ENCODE assay signal across 3 cellular contexts in the genomic region with DNA sequence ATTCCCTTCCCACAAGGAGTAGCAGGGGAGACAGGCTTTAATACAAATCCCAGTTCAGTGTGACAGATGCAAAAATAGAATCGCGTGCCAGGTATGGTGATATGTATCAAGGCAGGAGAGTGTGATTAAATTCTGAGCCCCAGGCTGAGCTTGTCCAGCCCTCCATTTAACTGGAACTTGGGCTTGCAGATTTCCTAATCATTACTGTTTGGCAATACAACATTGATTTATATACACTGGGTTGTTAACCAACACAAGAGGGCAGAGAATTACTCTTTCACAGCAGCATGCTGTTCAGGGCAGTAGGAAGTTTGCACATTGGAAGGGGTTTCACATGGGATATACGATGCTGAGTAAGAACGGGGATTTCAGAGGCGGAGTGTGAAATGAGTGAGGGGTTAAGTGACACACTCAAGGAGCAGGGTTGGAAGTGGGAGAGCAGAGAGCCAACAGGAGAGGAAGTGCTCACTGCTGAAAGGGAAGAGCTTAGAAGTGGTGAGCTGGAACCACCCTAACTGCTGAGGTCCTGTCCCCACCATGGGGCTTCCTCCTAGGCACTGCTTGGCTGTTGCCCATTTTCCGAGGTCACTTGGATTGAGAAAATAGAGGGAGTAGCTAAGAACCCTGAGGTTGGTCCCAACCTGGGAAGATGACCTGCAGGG.
A peak's percentile ranks its signal among the peaks of the same experiment; 100 is the strongest.
TF ChIP-seq lines count a peak whose summit lies in the region.

No MANE protein-coding gene starts in this region.

TF ChIP-seq in SK-N-SH, 30 proteins besides CTCF, POLR2A, EP300 and RAD21 (continued from another document):
- no peak for TF ChIP-seq SMC3 (IDR thresholded peaks at IDR 0.05; ENCODE audit: low read depth, low read length)
- no peak for TF ChIP-seq TAF1 (IDR thresholded peaks at IDR 0.05; ENCODE audit: borderline replicate concordance, low read depth, low read length)
- TF ChIP-seq, protein P1, sequence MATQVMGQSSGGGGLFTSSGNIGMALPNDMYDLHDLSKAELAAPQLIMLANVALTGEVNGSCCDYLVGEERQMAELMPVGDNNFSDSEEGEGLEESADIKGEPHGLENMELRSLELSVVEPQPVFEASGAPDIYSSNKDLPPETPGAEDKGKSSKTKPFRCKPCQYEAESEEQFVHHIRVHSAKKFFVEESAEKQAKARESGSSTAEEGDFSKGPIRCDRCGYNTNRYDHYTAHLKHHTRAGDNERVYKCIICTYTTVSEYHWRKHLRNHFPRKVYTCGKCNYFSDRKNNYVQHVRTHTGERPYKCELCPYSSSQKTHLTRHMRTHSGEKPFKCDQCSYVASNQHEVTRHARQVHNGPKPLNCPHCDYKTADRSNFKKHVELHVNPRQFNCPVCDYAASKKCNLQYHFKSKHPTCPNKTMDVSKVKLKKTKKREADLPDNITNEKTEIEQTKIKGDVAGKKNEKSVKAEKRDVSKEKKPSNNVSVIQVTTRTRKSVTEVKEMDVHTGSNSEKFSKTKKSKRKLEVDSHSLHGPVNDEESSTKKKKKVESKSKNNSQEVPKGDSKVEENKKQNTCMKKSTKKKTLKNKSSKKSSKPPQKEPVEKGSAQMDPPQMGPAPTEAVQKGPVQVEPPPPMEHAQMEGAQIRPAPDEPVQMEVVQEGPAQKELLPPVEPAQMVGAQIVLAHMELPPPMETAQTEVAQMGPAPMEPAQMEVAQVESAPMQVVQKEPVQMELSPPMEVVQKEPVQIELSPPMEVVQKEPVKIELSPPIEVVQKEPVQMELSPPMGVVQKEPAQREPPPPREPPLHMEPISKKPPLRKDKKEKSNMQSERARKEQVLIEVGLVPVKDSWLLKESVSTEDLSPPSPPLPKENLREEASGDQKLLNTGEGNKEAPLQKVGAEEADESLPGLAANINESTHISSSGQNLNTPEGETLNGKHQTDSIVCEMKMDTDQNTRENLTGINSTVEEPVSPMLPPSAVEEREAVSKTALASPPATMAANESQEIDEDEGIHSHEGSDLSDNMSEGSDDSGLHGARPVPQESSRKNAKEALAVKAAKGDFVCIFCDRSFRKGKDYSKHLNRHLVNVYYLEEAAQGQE (IDR thresholded peaks at IDR 0.05; ENCODE audit: low read depth, low read length), result no peak
- no peak for TF ChIP-seq SIN3A (IDR thresholded peaks at IDR 0.05; ENCODE audit: borderline replicate concordance, low read depth, low read length)
- TF ChIP-seq RCOR1 (IDR thresholded peaks at IDR 0.05; ENCODE audit: low read length), result 0 out of 2 replicates have a peak, but pooled peaks have one; percentile 16
- TF ChIP-seq GATA2 (CRISPR knock-in tag; IDR thresholded peaks at IDR 0.05), result peak; percentile 80

TF ChIP-seq in SK-N-SH treated with all-trans-retinoic acid at 6 μM for 48 hours, 23 proteins besides CTCF, POLR2A, EP300 and RAD21 (continued from another document):
- TF ChIP-seq ARNTL (CRISPR knock-in tag; IDR thresholded peaks at IDR 0.05; ENCODE audit: borderline replicate concordance, low read depth) (no peak), OSR1 (CRISPR knock-in tag; IDR thresholded peaks at IDR 0.05) (no peak), ESRRG (CRISPR knock-in tag; IDR thresholded peaks at IDR 0.05) (no peak)
- TF ChIP-seq, protein P2, sequence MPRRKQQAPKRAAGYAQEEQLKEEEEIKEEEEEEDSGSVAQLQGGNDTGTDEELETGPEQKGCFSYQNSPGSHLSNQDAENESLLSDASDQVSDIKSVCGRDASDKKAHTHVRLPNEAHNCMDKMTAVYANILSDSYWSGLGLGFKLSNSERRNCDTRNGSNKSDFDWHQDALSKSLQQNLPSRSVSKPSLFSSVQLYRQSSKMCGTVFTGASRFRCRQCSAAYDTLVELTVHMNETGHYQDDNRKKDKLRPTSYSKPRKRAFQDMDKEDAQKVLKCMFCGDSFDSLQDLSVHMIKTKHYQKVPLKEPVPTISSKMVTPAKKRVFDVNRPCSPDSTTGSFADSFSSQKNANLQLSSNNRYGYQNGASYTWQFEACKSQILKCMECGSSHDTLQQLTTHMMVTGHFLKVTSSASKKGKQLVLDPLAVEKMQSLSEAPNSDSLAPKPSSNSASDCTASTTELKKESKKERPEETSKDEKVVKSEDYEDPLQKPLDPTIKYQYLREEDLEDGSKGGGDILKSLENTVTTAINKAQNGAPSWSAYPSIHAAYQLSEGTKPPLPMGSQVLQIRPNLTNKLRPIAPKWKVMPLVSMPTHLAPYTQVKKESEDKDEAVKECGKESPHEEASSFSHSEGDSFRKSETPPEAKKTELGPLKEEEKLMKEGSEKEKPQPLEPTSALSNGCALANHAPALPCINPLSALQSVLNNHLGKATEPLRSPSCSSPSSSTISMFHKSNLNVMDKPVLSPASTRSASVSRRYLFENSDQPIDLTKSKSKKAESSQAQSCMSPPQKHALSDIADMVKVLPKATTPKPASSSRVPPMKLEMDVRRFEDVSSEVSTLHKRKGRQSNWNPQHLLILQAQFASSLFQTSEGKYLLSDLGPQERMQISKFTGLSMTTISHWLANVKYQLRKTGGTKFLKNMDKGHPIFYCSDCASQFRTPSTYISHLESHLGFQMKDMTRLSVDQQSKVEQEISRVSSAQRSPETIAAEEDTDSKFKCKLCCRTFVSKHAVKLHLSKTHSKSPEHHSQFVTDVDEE (CRISPR knock-in tag; IDR thresholded peaks at IDR 0.05), result no peak
- TF ChIP-seq, protein P3, sequence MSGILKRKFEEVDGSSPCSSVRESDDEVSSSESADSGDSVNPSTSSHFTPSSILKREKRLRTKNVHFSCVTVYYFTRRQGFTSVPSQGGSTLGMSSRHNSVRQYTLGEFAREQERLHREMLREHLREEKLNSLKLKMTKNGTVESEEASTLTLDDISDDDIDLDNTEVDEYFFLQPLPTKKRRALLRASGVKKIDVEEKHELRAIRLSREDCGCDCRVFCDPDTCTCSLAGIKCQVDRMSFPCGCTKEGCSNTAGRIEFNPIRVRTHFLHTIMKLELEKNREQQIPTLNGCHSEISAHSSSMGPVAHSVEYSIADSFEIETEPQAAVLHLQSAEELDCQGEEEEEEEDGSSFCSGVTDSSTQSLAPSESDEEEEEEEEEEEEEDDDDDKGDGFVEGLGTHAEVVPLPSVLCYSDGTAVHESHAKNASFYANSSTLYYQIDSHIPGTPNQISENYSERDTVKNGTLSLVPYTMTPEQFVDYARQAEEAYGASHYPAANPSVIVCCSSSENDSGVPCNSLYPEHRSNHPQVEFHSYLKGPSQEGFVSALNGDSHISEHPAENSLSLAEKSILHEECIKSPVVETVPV (CRISPR knock-in tag; IDR thresholded peaks at IDR 0.05), result no peak

TF ChIP-seq in liver, 16 proteins besides CTCF, POLR2A, EP300 and RAD21 (continued from another document):
- TF ChIP-seq, protein P1 (IDR thresholded peaks at IDR 0.05), result peak; percentile 37
- TF ChIP-seq, protein P4, sequence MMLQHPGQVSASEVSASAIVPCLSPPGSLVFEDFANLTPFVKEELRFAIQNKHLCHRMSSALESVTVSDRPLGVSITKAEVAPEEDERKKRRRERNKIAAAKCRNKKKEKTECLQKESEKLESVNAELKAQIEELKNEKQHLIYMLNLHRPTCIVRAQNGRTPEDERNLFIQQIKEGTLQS (IDR thresholded peaks at IDR 0.05), result no peak
- peak; percentile 45 for TF ChIP-seq HNF4G (IDR thresholded peaks at IDR 0.05)
- no peak for TF ChIP-seq GABPA (IDR thresholded peaks at IDR 0.05 in 1 of 2, conservative IDR thresholded peaks at IDR 0.05 in 1 of 2)
- no peak for TF ChIP-seq NR2F2 (IDR thresholded peaks at IDR 0.05)
- TF ChIP-seq HNF4A (conservative IDR thresholded peaks at IDR 0.05), result peak; percentile 74 to 82
- TF ChIP-seq, protein P5, sequence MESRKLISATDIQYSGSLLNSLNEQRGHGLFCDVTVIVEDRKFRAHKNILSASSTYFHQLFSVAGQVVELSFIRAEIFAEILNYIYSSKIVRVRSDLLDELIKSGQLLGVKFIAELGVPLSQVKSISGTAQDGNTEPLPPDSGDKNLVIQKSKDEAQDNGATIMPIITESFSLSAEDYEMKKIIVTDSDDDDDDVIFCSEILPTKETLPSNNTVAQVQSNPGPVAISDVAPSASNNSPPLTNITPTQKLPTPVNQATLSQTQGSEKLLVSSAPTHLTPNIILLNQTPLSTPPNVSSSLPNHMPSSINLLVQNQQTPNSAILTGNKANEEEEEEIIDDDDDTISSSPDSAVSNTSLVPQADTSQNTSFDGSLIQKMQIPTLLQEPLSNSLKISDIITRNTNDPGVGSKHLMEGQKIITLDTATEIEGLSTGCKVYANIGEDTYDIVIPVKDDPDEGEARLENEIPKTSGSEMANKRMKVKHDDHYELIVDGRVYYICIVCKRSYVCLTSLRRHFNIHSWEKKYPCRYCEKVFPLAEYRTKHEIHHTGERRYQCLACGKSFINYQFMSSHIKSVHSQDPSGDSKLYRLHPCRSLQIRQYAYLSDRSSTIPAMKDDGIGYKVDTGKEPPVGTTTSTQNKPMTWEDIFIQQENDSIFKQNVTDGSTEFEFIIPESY (IDR thresholded peaks at IDR 0.05), result peak; percentile 29
- TF ChIP-seq SP1 (IDR thresholded peaks at IDR 0.05), result peak; percentile 68
- peak; percentile 65 to 79 for TF ChIP-seq RXRA (IDR thresholded peaks at IDR 0.05)
- TF ChIP-seq FOXA1 (IDR thresholded peaks at IDR 0.05), result no peak
- TF ChIP-seq FOXA2 (IDR thresholded peaks at IDR 0.05), result peak; percentile 42
- TF ChIP-seq, protein P6, sequence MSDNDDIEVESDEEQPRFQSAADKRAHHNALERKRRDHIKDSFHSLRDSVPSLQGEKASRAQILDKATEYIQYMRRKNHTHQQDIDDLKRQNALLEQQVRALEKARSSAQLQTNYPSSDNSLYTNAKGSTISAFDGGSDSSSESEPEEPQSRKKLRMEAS (IDR thresholded peaks at IDR 0.05), result peak; percentile 65
- TF ChIP-seq JUND (IDR thresholded peaks at IDR 0.05), result peak in 1 of 2 donors; percentile 51
- TF ChIP-seq YY1 (IDR thresholded peaks at IDR 0.05), result peak; percentile 88
